Comparison of ENCODE assay signal across 28 cellular contexts in genomic region chr6:39834866-39835265, GRCh38. TPM values are rescaled to one million over a fixed set of nuclear protein-coding genes. Genes with fewer than 3 reads are reported as not detected.
"Had no signal": no experiment of that assay in that cellular context is flagged by ENCODE, and none has a peak within 500 bp of the region (broad histone marks: within the 10 kb centered on the region; RNA-seq: fewer than 3 reads in every experiment).

No MANE protein-coding gene starts in this region.

- ATAC-seq: activated CD4-positive, alpha-beta T cell treated with anti-CD3 and anti-CD28 coated beads for 36 hours; activated T-cell treated with anti-CD3 and anti-CD28 coated beads, Interleukin-2, amount 50 U/mL, for 4 hours; mucosa of descending colon; T-helper 17 cell had no signal

- H3K4me1 Mint-ChIP-seq: activated B cell treated with CpG ODN at 0.5 μM for 24 hours; activated CD4-positive, alpha-beta T cell treated with anti-CD3 and anti-CD28 coated beads for 36 hours; memory B cell; naive B cell had no signal

- H3K27me3 Mint-ChIP-seq: type B pancreatic cell had no signal

- H3K36me3 ChIP-seq: adrenal gland had no signal

- H3K36me3 Mint-ChIP-seq: activated naive CD8-positive, alpha-beta T cell; memory B cell; naive B cell; type B pancreatic cell had no signal

- H3K27ac Mint-ChIP-seq: activated B cell treated with CpG ODN at 0.5 μM for 24 hours; activated CD4-positive, alpha-beta T cell treated with anti-CD3 and anti-CD28 coated beads for 36 hours; activated naive CD8-positive, alpha-beta T cell; activated T-helper 2 cell treated with anti-CD3 and anti-CD28 coated beads, Interferon-gamma antibody, Interleukin-2, Interleukin-4, amounts not matched to agents 10 μg/mL and 5 μg/mL and 100 μg/mL, durations not matched to agents 14 hours and 24 hours and 36 hours; dendritic cell treated with granulocyte-macrophage colony-stimulating factor and Interleukin-4, amounts not matched to agents 40 ng/mL and 50 ng/mL, for 4 days; memory B cell; naive B cell; stimulated activated naive CD8-positive, alpha-beta T cell treated with anti-CD3 and anti-CD28 coated beads, Interleukin-15, Interleukin-2, amounts not matched to agents 100 ng/mL and 50 ng/mL, for 24 hours; T-helper 17 cell; type B pancreatic cell had no signal

- DNase-seq: activated B cell treated with CpG ODN at 0.5 μM for 24 hours; activated CD4-positive, alpha-beta T cell treated with anti-CD3 and anti-CD28 coated beads for 36 hours; activated CD4-positive, alpha-beta T cell treated with anti-CD3 and anti-CD28 coated beads, Interleukin-2, amount 50 U/mL, for 48 hours; activated CD8-positive, alpha-beta memory T cell treated with anti-CD3 and anti-CD28 coated beads, Interleukin-2, amount 50 U/mL, for 48 hours; activated naive CD4-positive, alpha-beta T cell; activated T-cell treated with anti-CD3 and anti-CD28 coated beads, Interleukin-2, amount 50 U/mL, for 4 hours; adrenal gland; effector CD8-positive, alpha-beta T cell; erythroblast; left cardiac atrium; mucosa of descending colon; naive B cell; retina; stimulated activated CD4-positive, alpha-beta T cell treated with anti-CD3 and anti-CD28 coated beads, Interleukin-12 subunit alpha, Interleukin-12 subunit beta, amount 100 ng/mL, for 4 hours; stimulated activated CD4-positive, alpha-beta T cell treated with anti-CD3 and anti-CD28 coated beads, Interleukin-4, amount 100 ng/mL, for 4 hours; SW 1271; T-helper 17 cell had no signal

- FAIRE-seq: bronchial epithelial cell, frontal cortex, islet of Langerhans had no signal

- H3K9me3 Mint-ChIP-seq: activated B cell treated with CpG ODN at 0.5 μM for 24 hours; activated T-cell treated with anti-CD3 and anti-CD28 coated beads, Interleukin-2, amount 50 U/mL, for 4 hours; activated T-helper 2 cell treated with anti-CD3 and anti-CD28 coated beads, Interferon-gamma antibody, Interleukin-2, Interleukin-4, amounts not matched to agents 10 μg/mL and 5 μg/mL and 100 μg/mL, durations not matched to agents 14 hours and 24 hours and 36 hours; dendritic cell treated with granulocyte-macrophage colony-stimulating factor and Interleukin-4, amounts not matched to agents 40 ng/mL and 50 ng/mL, for 4 days; memory B cell; stimulated activated naive CD8-positive, alpha-beta T cell treated with anti-CD3 and anti-CD28 coated beads, Interleukin-15, Interleukin-2, amounts not matched to agents 100 ng/mL and 50 ng/mL, for 24 hours; type B pancreatic cell had no signal

- H3K9me3 ChIP-seq: adrenal gland, mucosa of descending colon had no signal

- H3K27ac ChIP-seq: SK-N-MC had no signal

- H3K4me3 ChIP-seq: adrenal gland, mucosa of descending colon, SK-N-MC had no signal

- H3K27me3 ChIP-seq: adrenal gland had no signal

- H3K4me3 Mint-ChIP-seq: activated B cell treated with CpG ODN at 0.5 μM for 24 hours; activated CD4-positive, alpha-beta T cell treated with anti-CD3 and anti-CD28 coated beads for 36 hours; activated naive CD8-positive, alpha-beta T cell; activated T-cell treated with anti-CD3 and anti-CD28 coated beads, Interleukin-2, amount 50 U/mL, for 4 hours; dendritic cell treated with granulocyte-macrophage colony-stimulating factor and Interleukin-4, amounts not matched to agents 40 ng/mL and 50 ng/mL, for 4 days; memory B cell; naive B cell; stimulated activated naive CD8-positive, alpha-beta T cell treated with anti-CD3 and anti-CD28 coated beads, Interleukin-15, Interleukin-2, amounts not matched to agents 100 ng/mL and 50 ng/mL, for 24 hours; T-helper 17 cell; type B pancreatic cell had no signal

RNA-seq across cellular contexts. Expression of gene DAAM2, which starts 42.7 kb away (rescaled TPM):
- total RNA-seq: activated B cell treated with CpG ODN at 0.5 μM for 24 hours; activated CD4-positive, alpha-beta T cell treated with anti-CD3 and anti-CD28 coated beads for 36 hours; activated CD8-positive, alpha-beta memory T cell treated with anti-CD3 and anti-CD28 coated beads for 36 hours; activated T-helper 2 cell treated with anti-CD3 and anti-CD28 coated beads, Interferon-gamma antibody, Interleukin-2, Interleukin-4, amounts not matched to agents 10 μg/mL and 5 μg/mL and 100 μg/mL, durations not matched to agents 14 hours and 24 hours and 36 hours; T-helper 17 cell had no signal
